In genomic region chr3:81602781-81603180, GRCh38 we compare ENCODE assay signal across 29 cellular contexts.
A peak's percentile ranks its signal among the peaks of the same experiment; 100 is the strongest.
DNase-seq lines count a peak whose midpoint lies in the region; ATAC-seq and TF ChIP-seq lines count a peak whose summit lies in the region.
"Had no signal": no experiment of that assay in that cellular context is flagged by ENCODE, and none has a peak within 500 bp of the region (broad histone marks: within the 10 kb centered on the region; RNA-seq: fewer than 3 reads in every experiment).

No MANE protein-coding gene starts in this region.

- no peaks in the 10 kb centered on the region for H3K27me3 Mint-ChIP-seq in stimulated activated naive CD8-positive, alpha-beta T cell treated with anti-CD3 and anti-CD28 coated beads, Interleukin-15, Interleukin-2, amounts not matched to agents 100 ng/mL and 50 ng/mL, for 24 hours
- H3K27me3 Mint-ChIP-seq in stimulated activated naive CD8-positive, alpha-beta T cell treated with anti-CD3 and anti-CD28 coated beads, Interleukin-15, amount 100 ng/mL, for 72 hours, result no peaks in the 10 kb centered on the region
- H3K27me3 Mint-ChIP-seq in T-helper 17 cell, result no peaks in the 10 kb centered on the region
- H3K27me3 Mint-ChIP-seq: activated naive CD8-positive, alpha-beta T cell treated with anti-CD3 and anti-CD28 coated beads, Interleukin-2, amount 10 ng/mL, durations not matched to agents 7 days and 5 days; CD8-positive, alpha-beta memory T cell; T-cell had no signal

- H3K27me3 ChIP-seq in brain microvascular endothelial cell (replicated peaks), result no peaks in the 10 kb centered on the region
- H3K27me3 ChIP-seq: BE2C, Peyer's patch, right atrium auricular region, vagina had no signal

- H3K4me3 Mint-ChIP-seq in stimulated activated naive CD8-positive, alpha-beta T cell treated with anti-CD3 and anti-CD28 coated beads, Interleukin-15, Interleukin-2, amounts not matched to agents 100 ng/mL and 50 ng/mL, for 24 hours, result no peak overlapping the region
- H3K4me3 Mint-ChIP-seq in stimulated activated naive CD8-positive, alpha-beta T cell treated with anti-CD3 and anti-CD28 coated beads, Interleukin-15, amount 100 ng/mL, for 72 hours, result no peak overlapping the region
- H3K4me3 Mint-ChIP-seq in T-helper 17 cell, result no peak overlapping the region
- H3K4me3 Mint-ChIP-seq: activated CD8-positive, alpha-beta T cell treated with anti-CD3 and anti-CD28 coated beads, Interleukin-2, amount 10 ng/mL, durations not matched to agents 7 days and 5 days; activated naive CD8-positive, alpha-beta T cell treated with anti-CD3 and anti-CD28 coated beads, Interleukin-2, amount 10 ng/mL, durations not matched to agents 7 days and 5 days; CD8-positive, alpha-beta memory T cell; T-cell had no signal

- no peak overlapping the region for H3K4me3 ChIP-seq in brain microvascular endothelial cell (ENCODE audit: low read depth, low read length)
- H3K4me3 ChIP-seq: Peyer's patch, right atrium auricular region, vagina had no signal

- ATAC-seq in stimulated activated naive CD8-positive, alpha-beta T cell treated with anti-CD3 and anti-CD28 coated beads, Interleukin-15, amount 100 ng/mL, for 72 hours, result no peak
- no peak for ATAC-seq in T-helper 17 cell
- ATAC-seq: activated CD8-positive, alpha-beta T cell treated with anti-CD3 and anti-CD28 coated beads, Interleukin-2, amount 10 ng/mL, durations not matched to agents 7 days and 5 days; T-cell had no signal

- H3K27ac ChIP-seq in brain microvascular endothelial cell, result no peak overlapping the region
- H3K27ac ChIP-seq: Peyer's patch, right atrium auricular region, vagina had no signal

- no peaks in the 10 kb centered on the region for H3K36me3 Mint-ChIP-seq in stimulated activated naive CD8-positive, alpha-beta T cell treated with anti-CD3 and anti-CD28 coated beads, Interleukin-15, Interleukin-2, amounts not matched to agents 100 ng/mL and 50 ng/mL, for 24 hours (ENCODE audit: low read depth)
- no peaks in the 10 kb centered on the region for H3K36me3 Mint-ChIP-seq in T-helper 17 cell (ENCODE audit: low read depth)
- H3K36me3 Mint-ChIP-seq: T-cell had no signal

- H3K27ac Mint-ChIP-seq in stimulated activated naive CD8-positive, alpha-beta T cell treated with anti-CD3 and anti-CD28 coated beads, Interleukin-15, Interleukin-2, amounts not matched to agents 100 ng/mL and 50 ng/mL, for 24 hours, result peak overlapping the region; percentile 8
- no peak overlapping the region for H3K27ac Mint-ChIP-seq in stimulated activated naive CD8-positive, alpha-beta T cell treated with anti-CD3 and anti-CD28 coated beads, Interleukin-15, amount 100 ng/mL, for 72 hours
- no peak overlapping the region for H3K27ac Mint-ChIP-seq in T-helper 17 cell
- H3K27ac Mint-ChIP-seq: activated CD8-positive, alpha-beta T cell treated with anti-CD3 and anti-CD28 coated beads, Interleukin-2, amount 10 ng/mL, durations not matched to agents 7 days and 5 days; activated naive CD8-positive, alpha-beta T cell treated with anti-CD3 and anti-CD28 coated beads, Interleukin-2, amount 10 ng/mL, durations not matched to agents 7 days and 5 days; CD8-positive, alpha-beta memory T cell; T-cell had no signal

- H3K4me1 Mint-ChIP-seq in stimulated activated naive CD8-positive, alpha-beta T cell treated with anti-CD3 and anti-CD28 coated beads, Interleukin-15, Interleukin-2, amounts not matched to agents 100 ng/mL and 50 ng/mL, for 24 hours (ENCODE audit: low read depth), result no peaks in the 10 kb centered on the region
- H3K4me1 Mint-ChIP-seq in stimulated activated naive CD8-positive, alpha-beta T cell treated with anti-CD3 and anti-CD28 coated beads, Interleukin-15, amount 100 ng/mL, for 72 hours, result no peaks in the 10 kb centered on the region
- no peaks in the 10 kb centered on the region for H3K4me1 Mint-ChIP-seq in T-helper 17 cell
- H3K4me1 Mint-ChIP-seq: CD8-positive, alpha-beta memory T cell; T-cell had no signal

- no peaks in the 10 kb centered on the region for H3K36me3 ChIP-seq in brain microvascular endothelial cell (replicated peaks)
- H3K36me3 ChIP-seq: BE2C, Peyer's patch, right atrium auricular region, vagina had no signal

- intact Hi-C loops in head of caudate nucleus (cut with DNase I), result no loop called here

- H3K9me3 Mint-ChIP-seq in stimulated activated naive CD8-positive, alpha-beta T cell treated with anti-CD3 and anti-CD28 coated beads, Interleukin-15, Interleukin-2, amounts not matched to agents 100 ng/mL and 50 ng/mL, for 24 hours, result no peaks in the 10 kb centered on the region
- no peaks in the 10 kb centered on the region for H3K9me3 Mint-ChIP-seq in stimulated activated naive CD8-positive, alpha-beta T cell treated with anti-CD3 and anti-CD28 coated beads, Interleukin-15, amount 100 ng/mL, for 72 hours
- H3K9me3 Mint-ChIP-seq: activated naive CD8-positive, alpha-beta T cell treated with anti-CD3 and anti-CD28 coated beads, Interleukin-2, amount 10 ng/mL, durations not matched to agents 7 days and 5 days; CD8-positive, alpha-beta memory T cell; T-cell had no signal

- in situ Hi-C loops in brain microvascular endothelial cell (cut with HindIII; ENCODE audit: low pct_ligation_motif_present, low sequenced_read_pairs), result no loop called here

- DNase-seq in stimulated activated naive CD8-positive, alpha-beta T cell treated with anti-CD3 and anti-CD28 coated beads, Interleukin-15, amount 100 ng/mL, for 72 hours, result no peak
- DNase-seq in brain microvascular endothelial cell (peak; percentile 32), iris pigment epithelial cell (ENCODE audit: low read depth) (peak; percentile 44), head of caudate nucleus (no peak), NAMALWA (ENCODE audit: low spot score) (no peak), T-helper 17 cell (no peak)
- DNase-seq in activated CD4-positive, alpha-beta T cell treated with anti-CD3 and anti-CD28 coated beads, Interleukin-2, amount 50 U/mL, for 4 hours, result no peak
- DNase-seq: activated CD4-positive, alpha-beta T cell treated with anti-CD3 and anti-CD28 coated beads for 1 hour; activated CD8-positive, alpha-beta T cell treated with anti-CD3 and anti-CD28 coated beads, Interleukin-2, amount 10 ng/mL, durations not matched to agents 7 days and 5 days; activated effector memory CD4-positive, alpha-beta T cell treated with Interleukin-2 at 50 U/mL for 16 hours; activated naive CD8-positive, alpha-beta T cell treated with anti-CD3 and anti-CD28 coated beads, Interleukin-2, amount 10 ng/mL, durations not matched to agents 7 days and 5 days; activated T-cell treated with anti-CD3 and anti-CD28 coated beads for 4 hours; BE2C; CD8-positive, alpha-beta memory T cell; DMS 273 treated with DMSO at 0.1 percent for 48 hours; effector CD4-positive, alpha-beta T cell; foreskin melanocyte; H7; NCI-H1105; NCI-H1930; NCI-H526 treated with DMSO at 0.1 percent for 48 hours; Peyer's patch; SIG-M5; stimulated activated CD4-positive, alpha-beta T cell treated with anti-CD3 and anti-CD28 coated beads, Interleukin-12 subunit alpha, Interleukin-12 subunit beta, amount 100 ng/mL, for 4 hours; stimulated activated naive CD4-positive, alpha-beta T cell; T-cell had no signal

- H3K9me3 ChIP-seq in T-helper 17 cell (ENCODE audit: control insufficient read depth, low read length, poor library complexity, severe bottlenecking), result no peaks in the 10 kb centered on the region
- H3K9me3 ChIP-seq: BE2C, Peyer's patch, right atrium auricular region, vagina had no signal

- no peak for TF ChIP-seq CTCF in brain microvascular endothelial cell (IDR thresholded peaks at IDR 0.05; ENCODE audit: low read depth, low read length, missing control alignments)

Comparison
In these comparisons a context has a peak if more than half of its experiments do, and no peak if none do; other contexts are left out.
1. DNase-seq: peak in brain microvascular endothelial cell (single experiment) and iris pigment epithelial cell (single experiment); none in stimulated activated naive CD8-positive, alpha-beta T cell treated with anti-CD3 and anti-CD28 coated beads, Interleukin-15, amount 100 ng/mL, for 72 hours (0 of 2), head of caudate nucleus (0 of 42), activated CD4-positive, alpha-beta T cell treated with anti-CD3 and anti-CD28 coated beads, Interleukin-2, amount 50 U/mL, for 4 hours (0 of 2), NAMALWA (single experiment) and T-helper 17 cell (0 of 3).